1 cellular context compared by ENCODE assay signal in genomic region chr2:227707390-227707789, GRCh38.
TF ChIP-seq lines count a peak whose summit lies in the region.

No MANE protein-coding gene starts in this region.

TF ChIP-seq in WTC11, 78 proteins besides CTCF, POLR2A, EP300 and RAD21 (continued from another document):
- TF ChIP-seq HMGA2 (CRISPR knock-in tag; IDR thresholded peaks at IDR 0.05) = peak; percentile 54
